In the genomic region with DNA sequence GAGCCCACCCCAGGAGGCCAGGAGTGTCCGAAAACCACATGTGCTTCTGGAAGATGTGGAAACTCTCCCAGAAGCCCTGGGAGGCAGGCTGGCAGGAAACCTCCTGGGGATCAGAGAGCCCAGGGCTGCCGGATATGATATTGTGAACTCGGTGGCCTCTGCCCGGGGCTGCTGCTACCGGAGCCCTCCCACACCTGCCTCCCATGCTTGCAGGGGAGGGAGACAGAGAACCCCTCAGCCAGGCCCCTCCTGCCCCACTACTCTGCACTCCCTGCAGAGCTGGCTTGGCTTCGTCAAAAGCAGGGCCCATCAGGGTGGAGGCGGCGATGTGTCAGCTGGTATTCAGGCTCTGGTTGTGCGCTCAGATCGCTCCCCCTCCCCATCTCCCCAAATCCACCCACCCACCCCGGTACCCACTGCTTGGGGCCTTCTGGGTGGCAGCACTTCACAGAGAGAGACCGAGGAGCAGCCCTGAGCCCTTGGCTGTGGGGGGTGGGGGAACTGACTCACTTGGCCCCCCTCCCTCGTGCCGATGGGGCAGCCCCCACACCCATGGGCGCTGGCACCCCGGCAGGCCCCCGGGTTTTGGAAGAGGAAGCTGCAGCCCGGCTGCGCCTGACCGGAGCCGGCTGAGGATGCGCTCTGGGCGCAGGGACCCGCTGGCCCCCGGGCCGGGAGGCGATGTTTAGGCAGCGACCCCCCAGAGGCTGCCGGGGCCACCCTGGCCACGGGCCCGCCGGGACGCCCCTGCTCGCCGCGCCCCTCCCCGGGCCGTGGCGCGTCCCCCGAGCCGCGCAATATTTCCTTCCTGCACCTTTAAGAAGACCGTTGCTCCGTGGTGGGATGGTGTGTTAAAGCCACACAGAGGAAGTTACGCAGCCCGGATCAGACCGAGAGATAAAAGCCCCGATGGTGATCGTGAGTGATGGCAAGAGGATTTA, we compare ENCODE assay signal across 8 cellular contexts. TPM values are rescaled to one million over a fixed set of nuclear protein-coding genes. Genes with fewer than 3 reads are reported as not detected.
DNase-seq lines count a peak whose midpoint lies in the region; TF ChIP-seq lines count a peak whose summit lies in the region.

No MANE protein-coding gene starts in this region.

- H3K27me3 ChIP-seq in neural progenitor cell: peaks cover 96% of the 10 kb centered on the region
- H3K27me3 ChIP-seq in thymus (ENCODE audit: control insufficient read depth, insufficient read depth): peaks cover 66% of the 10 kb centered on the region

- H3K36me3 Mint-ChIP-seq in neural progenitor cell: peaks cover 1% of the 10 kb centered on the region

- H3K27ac ChIP-seq in neural progenitor cell (no peak overlapping the region), thymus (ENCODE audit: low read depth) (no peak overlapping the region)

- peak overlapping the region; percentile 74 for H3K4me3 ChIP-seq in neural progenitor cell
- H3K4me3 ChIP-seq in thymus (ENCODE audit: low read length): peak overlapping the region; percentile 54

- H3K4me1 Mint-ChIP-seq in neural progenitor cell: peaks cover 23% of the 10 kb centered on the region

- WGBS in thymus: 2% methylated on average over 50 of the region's 50 CpGs

- DNase-seq in GF-D8 (lab: John Stamatoyannopoulos, UW) (peak; percentile 91), NCI-H69 (lab: John Stamatoyannopoulos, UW) (peak; percentile 85), epidermal melanocyte (ENCODE audit: insufficient read length, low spot score) (peak; percentile 64), neural progenitor cell (ENCODE audit: low spot score) (peak; percentile 76), NCI-H187 treated with DMSO at 0.1 percent for 48 hours (lab: John Stamatoyannopoulos, UW) (no peak), GM19240 (ENCODE audit: insufficient read length, low spot score) (no peak)
- peak; percentile 14 to 39 for DNase-seq in activated CD8-positive, alpha-beta memory T cell treated with anti-CD3 and anti-CD28 coated beads for 1 hour (ENCODE audit: extremely low read depth in 1 of 2, low read depth in 1 of 2)

- H4K20me1 ChIP-seq in neural progenitor cell (ENCODE audit: low read depth): peaks cover 45% of the 10 kb centered on the region

- no peaks in the 10 kb centered on the region for H3K79me2 ChIP-seq in neural progenitor cell (ENCODE audit: low read depth)

- TF ChIP-seq CTCF in neural progenitor cell (IDR thresholded peaks at IDR 0.05): no peak

- H3K36me3 ChIP-seq in neural progenitor cell: no peaks in the 10 kb centered on the region
- H3K36me3 ChIP-seq in thymus (ENCODE audit: control insufficient read depth, insufficient read depth): no peaks in the 10 kb centered on the region

- peaks cover 53% of the 10 kb centered on the region for H3K27me3 Mint-ChIP-seq in neural progenitor cell (ENCODE audit: insufficient read depth, low read depth)

- peaks cover 27% of the 10 kb centered on the region for H3F3A ChIP-seq in neural progenitor cell (ENCODE audit: low read depth)

- H3K4me2 ChIP-seq in neural progenitor cell: peak overlapping the region; percentile 100

- H3K4me1 ChIP-seq in neural progenitor cell (peaks cover 23% of the 10 kb centered on the region), thymus (ENCODE audit: control insufficient read depth, insufficient read depth, low read length) (no peaks in the 10 kb centered on the region)

- H3K9me3 Mint-ChIP-seq in neural progenitor cell: peaks cover 2% of the 10 kb centered on the region

- H3K27ac Mint-ChIP-seq in neural progenitor cell: no peak overlapping the region

- H3K9ac ChIP-seq in neural progenitor cell: no peak overlapping the region

- H3K9me3 ChIP-seq in neural progenitor cell (ENCODE audit: low read depth) (no peaks in the 10 kb centered on the region), thymus (ENCODE audit: control insufficient read depth) (no peaks in the 10 kb centered on the region)

- peak overlapping the region; percentile 69 for H2AFZ ChIP-seq in neural progenitor cell (replicated peaks)

- H3K4me3 Mint-ChIP-seq in neural progenitor cell: peak overlapping the region; percentile 98

RNA-seq across cellular contexts. Expression of gene NTNG2, which starts 0.8 kb away (rescaled TPM):
- 1.0 and 1.2 TPM in 2 replicates for total RNA-seq in neural progenitor cell (ENCODE audit: low replicate concordance)
- polyA plus RNA-seq in thymus: 1.7 TPM

Comparison
In these comparisons a context has a peak if more than half of its experiments do, and no peak if none do; other contexts are left out.
1. DNase-seq: peak in GF-D8 (single experiment), NCI-H69 (single experiment), activated CD8-positive, alpha-beta memory T cell treated with anti-CD3 and anti-CD28 coated beads for 1 hour (2 of 2), epidermal melanocyte (single experiment) and neural progenitor cell (single experiment); none in NCI-H187 treated with DMSO at 0.1 percent for 48 hours (single experiment) and GM19240 (single experiment).